In genomic region chr17:57561072-57561861, GRCh38 we compare ENCODE assay signal across 13 cellular contexts.
A peak's percentile ranks its signal among the peaks of the same experiment; 100 is the strongest.
DNase-seq lines count a peak whose midpoint lies in the region; ATAC-seq and TF ChIP-seq lines count a peak whose summit lies in the region.
"Had no signal": no experiment of that assay in that cellular context is flagged by ENCODE, and none has a peak within 500 bp of the region (broad histone marks: within the 10 kb centered on the region; RNA-seq: fewer than 3 reads in every experiment).

No MANE protein-coding gene starts in this region.

- H3K36me3 ChIP-seq in Loucy (ENCODE audit: insufficient read depth, low read length), result peaks cover 90% of the 10 kb centered on the region; the same call in 1 of the 2 replicates

- CTCF ChIA-PET in activated CD8-positive, alpha-beta T cell treated with anti-CD3 and anti-CD28 coated beads, Interleukin-2, amount 10 ng/mL, durations not matched to agents 7 days and 5 days (lab: Charles Lee), result interaction anchor here (1.0 to 3.3 kb wide), 3 partner anchors 8 to 318 kb away, joined by 5 to 13 read pairs (median 5); no protein-coding TSS in a partner anchor

- H3K4me1 Mint-ChIP-seq in activated CD8-positive, alpha-beta T cell treated with anti-CD3 and anti-CD28 coated beads, Interleukin-2, amount 10 ng/mL, durations not matched to agents 7 days and 5 days (ENCODE audit: low read depth), result peaks cover 10% of the 10 kb centered on the region
- H3K4me1 Mint-ChIP-seq in neural crest cell, result peaks cover 75% of the 10 kb centered on the region

- POLR2A ChIA-PET in activated CD8-positive, alpha-beta T cell treated with anti-CD3 and anti-CD28 coated beads, Interleukin-2, amount 10 ng/mL, durations not matched to agents 7 days and 5 days (lab: Charles Lee), result interaction anchor here (0.6 to 0.8 kb wide), 2 partner anchors 11 to 438 kb away, joined by 3 to 4 read pairs; no protein-coding TSS in a partner anchor

- H3K4me3 Mint-ChIP-seq in activated CD8-positive, alpha-beta T cell treated with anti-CD3 and anti-CD28 coated beads, Interleukin-2, amount 10 ng/mL, durations not matched to agents 7 days and 5 days, result no peak overlapping the region
- H3K4me3 Mint-ChIP-seq in neural crest cell, result peak overlapping the region; percentile 24
- H3K4me3 Mint-ChIP-seq: activated CD4-positive, alpha-beta memory T cell treated with anti-CD3 and anti-CD28 coated beads for 36 hours had no signal

- H3K9ac ChIP-seq in Loucy (ENCODE audit: low read depth, low read length, poor library complexity, severe bottlenecking), result no peak overlapping the region

- no peaks in the 10 kb centered on the region for H3K9me3 Mint-ChIP-seq in activated CD8-positive, alpha-beta T cell treated with anti-CD3 and anti-CD28 coated beads, Interleukin-2, amount 10 ng/mL, durations not matched to agents 7 days and 5 days (ENCODE audit: insufficient read depth)
- no peaks in the 10 kb centered on the region for H3K9me3 Mint-ChIP-seq in neural crest cell
- H3K9me3 Mint-ChIP-seq: activated CD4-positive, alpha-beta memory T cell treated with anti-CD3 and anti-CD28 coated beads for 36 hours had no signal

- TF ChIP-seq CTCF in Loucy (conservative IDR thresholded peaks at IDR 0.05; ENCODE audit: low read length) (no peak), neural crest cell (conservative IDR thresholded peaks at IDR 0.05) (no peak)

- ATAC-seq in activated CD8-positive, alpha-beta T cell treated with anti-CD3 and anti-CD28 coated beads, Interleukin-2, amount 10 ng/mL, durations not matched to agents 7 days and 5 days, result no peak
- ATAC-seq in HG03095 (IDR thresholded peaks at IDR 0.05; ENCODE audit: unreplicated experiment), result no peak
- ATAC-seq: body of pancreas had no signal

- H4K20me1 ChIP-seq in Loucy (ENCODE audit: insufficient read depth, low read length, poor library complexity, severe bottlenecking), result peaks cover 31% of the 10 kb centered on the region

- peaks cover 2% of the 10 kb centered on the region for H3K36me3 Mint-ChIP-seq in activated CD8-positive, alpha-beta T cell treated with anti-CD3 and anti-CD28 coated beads, Interleukin-2, amount 10 ng/mL, durations not matched to agents 7 days and 5 days (ENCODE audit: low read depth)
- no peaks in the 10 kb centered on the region for H3K36me3 Mint-ChIP-seq in neural crest cell (ENCODE audit: low read depth)

- peak; percentile 24 for DNase-seq in NCI-H748 (lab: John Stamatoyannopoulos, UW; ENCODE audit: unreplicated experiment)
- no peak for DNase-seq in NCI-H748 treated with DMSO at 0.1 percent for 48 hours (lab: John Stamatoyannopoulos, UW)
- DNase-seq in activated CD8-positive, alpha-beta T cell treated with anti-CD3 and anti-CD28 coated beads, Interleukin-2, amount 10 ng/mL, durations not matched to agents 7 days and 5 days, result no peak
- DNase-seq in neural crest cell (ENCODE audit: low read depth, low spot score), result no peak
- DNase-seq in dedifferentiated amniotic fluid mesenchymal stem cell (ENCODE audit: extremely low spot score), result no peak
- DNase-seq in NCI-H2081 treated with DMSO at 0.1 percent for 48 hours (lab: John Stamatoyannopoulos, UW), result no peak
- DNase-seq: activated CD4-positive, alpha-beta memory T cell treated with anti-CD3 and anti-CD28 coated beads for 36 hours; activated effector memory CD4-positive, alpha-beta T cell treated with anti-CD3 and anti-CD28 coated beads, Interleukin-2, amount 50 U/mL, for 16 hours; body of pancreas; effector memory CD4-positive, alpha-beta T cell; T-helper 9 cell had no signal

- no peaks in the 10 kb centered on the region for H3K9me3 ChIP-seq in Loucy (ENCODE audit: insufficient read depth, low read depth, low read length)
- H3K9me3 ChIP-seq: body of pancreas had no signal

- H3K4me2 ChIP-seq in Loucy (ENCODE audit: low read depth, low read length, poor library complexity, severe bottlenecking), result peak overlapping the region; percentile 18

- no peaks in the 10 kb centered on the region for H3K9me2 ChIP-seq in Loucy (replicated peaks; ENCODE audit: low read depth, low read length)

- no peaks in the 10 kb centered on the region for H3F3A ChIP-seq in Loucy (ENCODE audit: low read depth)

- H2AFZ ChIP-seq in Loucy (ENCODE audit: low read length), result no peak overlapping the region

- peaks cover 25% of the 10 kb centered on the region for H3K4me1 ChIP-seq in Loucy (ENCODE audit: insufficient read depth, low read length, poor library complexity, severe bottlenecking)
- H3K4me1 ChIP-seq: body of pancreas had no signal

- H3K4me3 ChIP-seq in Loucy (ENCODE audit: low read length, poor library complexity, severe bottlenecking), result no peak overlapping the region
- H3K4me3 ChIP-seq: body of pancreas had no signal

- no peaks in the 10 kb centered on the region for H3K27me3 ChIP-seq in Loucy (ENCODE audit: insufficient read depth, low read length, poor library complexity, severe bottlenecking)
- H3K27me3 ChIP-seq: body of pancreas had no signal

- H3K27ac Mint-ChIP-seq in activated CD8-positive, alpha-beta T cell treated with anti-CD3 and anti-CD28 coated beads, Interleukin-2, amount 10 ng/mL, durations not matched to agents 7 days and 5 days, result peak overlapping the region; percentile 28
- H3K27ac Mint-ChIP-seq in neural crest cell (ENCODE audit: unreplicated experiment), result no peak overlapping the region
- H3K27ac Mint-ChIP-seq: activated CD4-positive, alpha-beta memory T cell treated with anti-CD3 and anti-CD28 coated beads for 36 hours had no signal

- peaks cover 85% of the 10 kb centered on the region for H3K79me2 ChIP-seq in Loucy (ENCODE audit: insufficient read depth, low read length)

- H3K27me3 Mint-ChIP-seq in activated CD8-positive, alpha-beta T cell treated with anti-CD3 and anti-CD28 coated beads, Interleukin-2, amount 10 ng/mL, durations not matched to agents 7 days and 5 days (ENCODE audit: low read depth), result no peaks in the 10 kb centered on the region
- peaks cover 3% of the 10 kb centered on the region for H3K27me3 Mint-ChIP-seq in neural crest cell (ENCODE audit: low read depth)
- H3K27me3 Mint-ChIP-seq: activated CD4-positive, alpha-beta memory T cell treated with anti-CD3 and anti-CD28 coated beads for 36 hours had no signal
